7 cellular contexts compared by ENCODE assay signal in the genomic region with DNA sequence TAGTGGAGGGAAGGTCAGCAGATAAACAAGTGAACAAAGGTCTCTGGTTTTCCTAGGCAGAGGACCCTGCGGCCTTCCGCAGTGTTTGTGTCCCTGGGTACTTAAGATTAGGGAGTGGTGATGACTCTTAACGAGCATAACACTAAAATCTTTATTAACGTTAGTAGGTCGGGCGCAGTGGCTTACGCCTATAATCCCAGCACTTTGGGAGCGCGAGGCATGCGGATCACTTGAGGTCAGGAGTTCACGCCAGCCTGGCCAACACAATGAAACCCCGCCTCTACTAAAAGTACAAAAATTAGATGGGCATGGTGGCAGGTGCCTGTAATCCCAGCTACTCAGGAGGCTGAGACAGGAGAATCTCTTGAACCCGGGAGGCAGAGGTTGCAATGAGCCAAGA.
A peak's percentile ranks its signal among the peaks of the same experiment; 100 is the strongest.
DNase-seq lines count a peak whose midpoint lies in the region; TF ChIP-seq lines count a peak whose summit lies in the region.
"Not testable (repeated sequence)": the region's sequence is repeated elsewhere in the genome, so short reads cannot be mapped to it uniquely, and the experiment has no call there.

No MANE protein-coding gene starts in this region.

- H3K27ac ChIP-seq in WERI-Rb-1 (0 out of 2 replicates have a peak overlapping the region, but pooled peaks have one; percentile 9), liver (ENCODE audit: low read depth in 1 of 2, low read length in 2 of 2) (peak overlapping the region in 1 of 2 donors; percentile 41)

- H3K4me1 Mint-ChIP-seq in type B pancreatic cell (ENCODE audit: unreplicated experiment): peaks cover 25% of the 10 kb centered on the region

- H3K36me3 ChIP-seq in WERI-Rb-1; liver (ENCODE audit: control insufficient read depth in 4 of 4, insufficient read depth in 3 of 4, low read depth in 1 of 4, low read length in 3 of 4): not testable (repeated sequence)

- H3K36me3 Mint-ChIP-seq in type B pancreatic cell: not testable (repeated sequence)

- WGBS in liver: 43% methylated on average over 13 of the region's 13 CpGs

- H3K4me1 ChIP-seq in liver (ENCODE audit: control insufficient read depth in 4 of 4, insufficient read depth in 4 of 4, low read length in 3 of 4): peaks cover 26 to 43% (median 32%) of the 10 kb centered on the region in 4 donors

- not testable (repeated sequence) for H3K9ac ChIP-seq in liver (ENCODE audit: low read depth in 1 of 2, low read length in 2 of 2)

- not testable (repeated sequence) for H3K27me3 ChIP-seq in WERI-Rb-1 (ENCODE audit: insufficient read depth, low read depth, severe bottlenecking); liver (ENCODE audit: control insufficient read depth in 4 of 4, insufficient read depth in 4 of 4, low read length in 3 of 4)

- H3K27me3 Mint-ChIP-seq in type B pancreatic cell: not testable (repeated sequence)

- peak in 1 of 2 donors; percentile 15 for TF ChIP-seq RAD21 in liver (IDR thresholded peaks at IDR 0.05)

- not testable (repeated sequence) for H3K9me3 Mint-ChIP-seq in type B pancreatic cell

- H3K4me3 ChIP-seq in WERI-Rb-1 (ENCODE audit: low read depth, low read length); liver (ENCODE audit: low read depth in 1 of 3, low read length in 3 of 3); retinal pigment epithelial cell (ENCODE audit: low read length): not testable (repeated sequence)

- not testable (repeated sequence) for H3K4me3 Mint-ChIP-seq in type B pancreatic cell

- DNase-seq in MV-4-11 (lab: John Stamatoyannopoulos, UW) (peak; percentile 3), NCI-H748 (lab: John Stamatoyannopoulos, UW; ENCODE audit: unreplicated experiment) (peak; percentile 62), NCI-H82 treated with DMSO at 0.1 percent for 48 hours (lab: John Stamatoyannopoulos, UW; ENCODE audit: unreplicated experiment) (peak; percentile 3), WERI-Rb-1 (peak; percentile 65), retinal pigment epithelial cell (ENCODE audit: low read depth) (peak; percentile 73)
- not testable (repeated sequence) for DNase-seq in type B pancreatic cell (ENCODE audit: extremely low spot score, unreplicated experiment)

- not testable (repeated sequence) for H3K9me3 ChIP-seq in WERI-Rb-1 (ENCODE audit: severe bottlenecking); liver (ENCODE audit: control insufficient read depth in 4 of 4, low read length in 3 of 4)

- TF ChIP-seq CTCF in WERI-Rb-1 (IDR thresholded peaks at IDR 0.05; ENCODE audit: low read depth, low read length); liver (IDR thresholded peaks at IDR 0.05; ENCODE audit: low read depth, low read length, missing input control); retinal pigment epithelial cell (conservative IDR thresholded peaks at IDR 0.05; ENCODE audit: low read depth, low read length); type B pancreatic cell (conservative IDR thresholded peaks at IDR 0.05): not testable (repeated sequence)

- peak overlapping the region; percentile 62 for H3K27ac Mint-ChIP-seq in type B pancreatic cell

TF ChIP-seq in liver, 16 proteins besides CTCF, POLR2A, EP300 and RAD21:
- peak; percentile 55 to 61 for TF ChIP-seq RXRA (IDR thresholded peaks at IDR 0.05)
- TF ChIP-seq HNF4A (conservative IDR thresholded peaks at IDR 0.05): peak in 1 of 2 donors; percentile 30
